33 cellular contexts compared by ENCODE assay signal in the genomic region with DNA sequence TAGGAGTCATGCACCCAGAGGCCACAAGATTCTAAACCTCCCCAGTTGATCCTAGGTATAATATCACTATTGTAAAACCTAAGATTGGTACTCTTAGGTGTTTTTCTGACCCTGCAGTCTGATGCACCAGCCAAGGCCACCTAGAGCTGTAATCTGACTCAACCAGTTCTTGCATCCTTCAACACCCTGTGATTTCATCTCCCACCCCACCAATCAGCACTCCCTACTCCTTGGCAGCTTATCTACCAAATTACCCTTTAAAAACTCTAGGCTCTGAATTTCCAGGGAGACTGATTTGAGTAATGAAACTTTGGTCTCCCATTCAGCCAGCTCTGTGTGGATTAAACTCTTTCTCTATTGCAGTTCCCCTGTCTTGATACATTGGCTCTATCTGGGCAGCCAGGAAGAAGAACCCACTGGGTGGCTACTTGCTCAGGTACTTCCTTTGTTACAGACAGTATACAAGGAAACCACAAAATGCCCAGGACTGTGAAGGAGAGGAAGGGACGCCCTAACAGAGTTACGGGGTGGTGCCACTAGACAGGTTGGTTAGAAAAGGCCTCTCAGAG. TPM values are rescaled to one million over a fixed set of nuclear protein-coding genes. Genes with fewer than 3 reads are reported as not detected.
A peak's percentile ranks its signal among the peaks of the same experiment; 100 is the strongest.
DNase-seq lines count a peak whose midpoint lies in the region; ATAC-seq and TF ChIP-seq lines count a peak whose summit lies in the region.
"Had no signal": no experiment of that assay in that cellular context is flagged by ENCODE, and none has a peak within 500 bp of the region (broad histone marks: within the 10 kb centered on the region; RNA-seq: fewer than 3 reads in every experiment).

No MANE protein-coding gene starts in this region.

- peaks cover 24% of the 10 kb centered on the region for H3K36me3 Mint-ChIP-seq in activated CD4-positive, alpha-beta T cell treated with anti-CD3 and anti-CD28 coated beads, Interleukin-2, amount 10 ng/mL, durations not matched to agents 7 days and 5 days (ENCODE audit: low read depth)
- H3K36me3 Mint-ChIP-seq in activated T-helper 2 cell treated with anti-CD3 and anti-CD28 coated beads, Interferon-gamma antibody, Interleukin-2, Interleukin-4, amounts not matched to agents 10 μg/mL and 5 μg/mL and 100 μg/mL, durations not matched to agents 14 hours and 24 hours and 36 hours (ENCODE audit: low read depth), result peaks cover 19% of the 10 kb centered on the region
- peaks cover 8% of the 10 kb centered on the region for H3K36me3 Mint-ChIP-seq in memory B cell
- peaks cover 11% of the 10 kb centered on the region for H3K36me3 Mint-ChIP-seq in stimulated activated effector memory CD8-positive, alpha-beta T cell treated with anti-CD3 and anti-CD28 coated beads, Interleukin-12 subunit alpha, Interleukin-12 subunit beta, amount 100 ng/mL, for 72 hours

- intact Hi-C loops in activated T-helper 2 cell treated with anti-CD3 and anti-CD28 coated beads, Interferon-gamma antibody, Interleukin-2, Interleukin-4, amounts not matched to agents 10 μg/mL and 5 μg/mL and 100 μg/mL, durations not matched to agents 14 hours and 24 hours and 36 hours (cut with micrococcal nuclease), result loop anchor here (1.0 to 5.0 kb wide), 5 partner anchors 10 to 138 kb away; partner anchors contain the start of genes CORO7 and HMOX2
- intact Hi-C loops in tibial artery (cut with DNase I; ENCODE audit: low total_unique reads), result no loop called here

- ATAC-seq in memory B cell (ENCODE audit: low read depth) (no peak), GM21825 (IDR thresholded peaks at IDR 0.05; ENCODE audit: unreplicated experiment) (no peak)
- no peak for ATAC-seq in stimulated activated effector memory CD8-positive, alpha-beta T cell treated with anti-CD3 and anti-CD28 coated beads, Interleukin-12 subunit alpha, Interleukin-12 subunit beta, amount 100 ng/mL, for 72 hours
- ATAC-seq: activated CD8-positive, alpha-beta T cell treated with anti-CD3 and anti-CD28 coated beads, Interleukin-2, amount 10 ng/mL, durations not matched to agents 7 days and 5 days; body of pancreas; psoas muscle; stimulated activated naive CD8-positive, alpha-beta T cell treated with anti-CD3 and anti-CD28 coated beads, Interleukin-15, Interleukin-2, amounts not matched to agents 100 U/mL and 50 U/mL, for 24 hours had no signal

- peaks cover 36% of the 10 kb centered on the region for H3K4me1 Mint-ChIP-seq in activated CD4-positive, alpha-beta T cell treated with anti-CD3 and anti-CD28 coated beads, Interleukin-2, amount 10 ng/mL, durations not matched to agents 7 days and 5 days
- H3K4me1 Mint-ChIP-seq in activated T-helper 2 cell treated with anti-CD3 and anti-CD28 coated beads, Interferon-gamma antibody, Interleukin-2, Interleukin-4, amounts not matched to agents 10 μg/mL and 5 μg/mL and 100 μg/mL, durations not matched to agents 14 hours and 24 hours and 36 hours (ENCODE audit: low read depth), result peaks cover 34% of the 10 kb centered on the region
- peaks cover 19% of the 10 kb centered on the region for H3K4me1 Mint-ChIP-seq in memory B cell
- H3K4me1 Mint-ChIP-seq in stimulated activated effector memory CD8-positive, alpha-beta T cell treated with anti-CD3 and anti-CD28 coated beads, Interleukin-12 subunit alpha, Interleukin-12 subunit beta, amount 100 ng/mL, for 72 hours, result peaks cover 32% of the 10 kb centered on the region

- no peaks in the 10 kb centered on the region for H3K36me3 ChIP-seq in tibial artery
- H3K36me3 ChIP-seq: adrenal gland, SJSA1, thoracic aorta had no signal

- H3K9me3 ChIP-seq in tibial artery, result no peaks in the 10 kb centered on the region
- H3K9me3 ChIP-seq: adrenal gland, thoracic aorta had no signal

- CTCF ChIA-PET in activated CD4-positive, alpha-beta T cell treated with anti-CD3 and anti-CD28 coated beads, Interleukin-2, amount 10 ng/mL, durations not matched to agents 7 days and 5 days (lab: Charles Lee), result interaction anchor here (0.7 to 3.1 kb wide), 2 partner anchors 9 to 148 kb away, joined by 5 to 14 read pairs; no protein-coding TSS in a partner anchor

- H3K4me3 Mint-ChIP-seq in activated CD4-positive, alpha-beta T cell treated with anti-CD3 and anti-CD28 coated beads, Interleukin-2, amount 10 ng/mL, durations not matched to agents 7 days and 5 days, result no peak overlapping the region
- H3K4me3 Mint-ChIP-seq in activated T-helper 2 cell treated with anti-CD3 and anti-CD28 coated beads, Interferon-gamma antibody, Interleukin-2, Interleukin-4, amounts not matched to agents 10 μg/mL and 5 μg/mL and 100 μg/mL, durations not matched to agents 14 hours and 24 hours and 36 hours (ENCODE audit: low read depth), result no peak overlapping the region
- H3K4me3 Mint-ChIP-seq in memory B cell, result no peak overlapping the region
- no peak overlapping the region for H3K4me3 Mint-ChIP-seq in stimulated activated effector memory CD8-positive, alpha-beta T cell treated with anti-CD3 and anti-CD28 coated beads, Interleukin-12 subunit alpha, Interleukin-12 subunit beta, amount 100 ng/mL, for 72 hours

- H3K9me3 Mint-ChIP-seq in activated CD4-positive, alpha-beta T cell treated with anti-CD3 and anti-CD28 coated beads, Interleukin-2, amount 10 ng/mL, durations not matched to agents 7 days and 5 days, result peaks cover 11% of the 10 kb centered on the region
- peaks cover 16% of the 10 kb centered on the region for H3K9me3 Mint-ChIP-seq in activated T-helper 2 cell treated with anti-CD3 and anti-CD28 coated beads, Interferon-gamma antibody, Interleukin-2, Interleukin-4, amounts not matched to agents 10 μg/mL and 5 μg/mL and 100 μg/mL, durations not matched to agents 14 hours and 24 hours and 36 hours
- H3K9me3 Mint-ChIP-seq in memory B cell, result peaks cover 4% of the 10 kb centered on the region
- H3K9me3 Mint-ChIP-seq in stimulated activated effector memory CD8-positive, alpha-beta T cell treated with anti-CD3 and anti-CD28 coated beads, Interleukin-12 subunit alpha, Interleukin-12 subunit beta, amount 100 ng/mL, for 72 hours, result peaks cover 5% of the 10 kb centered on the region

- DNase-seq in activated CD4-positive, alpha-beta T cell treated with anti-CD3 and anti-CD28 coated beads, Interleukin-2, amount 10 ng/mL, durations not matched to agents 7 days and 5 days, result no peak
- DNase-seq in activated CD4-positive, alpha-beta T cell treated with anti-CD3 and anti-CD28 coated beads, Interleukin-2, amount 50 U/mL, for 4 hours, result no peak
- DNase-seq in activated T-helper 2 cell treated with anti-CD3 and anti-CD28 coated beads, Interferon-gamma antibody, Interleukin-2, Interleukin-4, amounts not matched to agents 10 μg/mL and 5 μg/mL and 100 μg/mL, durations not matched to agents 14 hours and 24 hours and 36 hours (ENCODE audit: low spot score), result no peak
- DNase-seq in memory B cell (ENCODE audit: low spot score in 2 of 2) (no peak), tibial artery (no peak), NCI-H2171 treated with DMSO at 0.1 percent for 48 hours (lab: John Stamatoyannopoulos, UW) (no peak)
- no peak for DNase-seq in stimulated activated effector memory CD8-positive, alpha-beta T cell treated with anti-CD3 and anti-CD28 coated beads, Interleukin-12 subunit alpha, Interleukin-12 subunit beta, amount 100 ng/mL, for 72 hours (ENCODE audit: low spot score in 2 of 2)
- DNase-seq: 8988T; activated CD4-positive, alpha-beta T cell treated with anti-CD3 and anti-CD28 coated beads for 1 hour; activated CD8-positive, alpha-beta T cell treated with anti-CD3 and anti-CD28 coated beads, Interleukin-2, amount 10 ng/mL, durations not matched to agents 7 days and 5 days; activated gamma-delta T cell treated with Interleukin-2 at 50 U/mL for 16 hours; adrenal gland; body of pancreas; DMS53; effector CD4-positive, alpha-beta T cell; GDM1; H9; head of caudate nucleus; KG1; midbrain; MM.1S; NCI-H1436; NCI-H2107; NCI-H446 treated with DMSO at 0.1 percent for 48 hours; psoas muscle; RPMI8226; stimulated activated naive CD8-positive, alpha-beta T cell treated with anti-CD3 and anti-CD28 coated beads, Interleukin-15, Interleukin-2, amounts not matched to agents 100 U/mL and 50 U/mL, for 24 hours; T-helper 2 cell had no signal

- no peak for TF ChIP-seq CTCF in tibial artery (IDR thresholded peaks at IDR 0.05)

- H3K4me1 ChIP-seq in tibial artery, result peaks cover 0 to 24% (median 14%) of the 10 kb centered on the region in 4 donors

- no peak overlapping the region for H3K4me3 ChIP-seq in tibial artery
- H3K4me3 ChIP-seq: adrenal gland, body of pancreas, SJSA1, thoracic aorta had no signal

- no peaks in the 10 kb centered on the region for H3K27me3 ChIP-seq in tibial artery
- H3K27me3 ChIP-seq: adrenal gland, body of pancreas, SJSA1 had no signal

- POLR2A ChIA-PET in activated CD4-positive, alpha-beta T cell treated with anti-CD3 and anti-CD28 coated beads, Interleukin-2, amount 10 ng/mL, durations not matched to agents 7 days and 5 days (lab: Charles Lee), result interaction anchor here (1.2 kb wide), 1 partner anchor 10 kb away, joined by 4 read pairs; no protein-coding TSS in a partner anchor

- peak overlapping the region; percentile 68 for H3K27ac Mint-ChIP-seq in activated CD4-positive, alpha-beta T cell treated with anti-CD3 and anti-CD28 coated beads, Interleukin-2, amount 10 ng/mL, durations not matched to agents 7 days and 5 days
- peak overlapping the region; percentile 40 for H3K27ac Mint-ChIP-seq in activated T-helper 2 cell treated with anti-CD3 and anti-CD28 coated beads, Interferon-gamma antibody, Interleukin-2, Interleukin-4, amounts not matched to agents 10 μg/mL and 5 μg/mL and 100 μg/mL, durations not matched to agents 14 hours and 24 hours and 36 hours
- peak overlapping the region; percentile 67 for H3K27ac Mint-ChIP-seq in memory B cell
- peak overlapping the region; percentile 51 for H3K27ac Mint-ChIP-seq in stimulated activated effector memory CD8-positive, alpha-beta T cell treated with anti-CD3 and anti-CD28 coated beads, Interleukin-12 subunit alpha, Interleukin-12 subunit beta, amount 100 ng/mL, for 72 hours
- H3K27ac Mint-ChIP-seq: H9 had no signal

- H3K27ac ChIP-seq in tibial artery, result no peak overlapping the region
- H3K27ac ChIP-seq: SJSA1 had no signal

- peaks cover 1% of the 10 kb centered on the region for H3K27me3 Mint-ChIP-seq in activated CD4-positive, alpha-beta T cell treated with anti-CD3 and anti-CD28 coated beads, Interleukin-2, amount 10 ng/mL, durations not matched to agents 7 days and 5 days
- H3K27me3 Mint-ChIP-seq in activated T-helper 2 cell treated with anti-CD3 and anti-CD28 coated beads, Interferon-gamma antibody, Interleukin-2, Interleukin-4, amounts not matched to agents 10 μg/mL and 5 μg/mL and 100 μg/mL, durations not matched to agents 14 hours and 24 hours and 36 hours (ENCODE audit: low read depth), result peaks cover 2% of the 10 kb centered on the region
- peaks cover 2% of the 10 kb centered on the region for H3K27me3 Mint-ChIP-seq in memory B cell

RNA-seq across cellular contexts. Expression of gene CDIP1, which starts 1.2 kb away (rescaled TPM):
- total RNA-seq in activated CD4-positive, alpha-beta T cell treated with anti-CD3 and anti-CD28 coated beads, Interleukin-2, amount 10 ng/mL, durations not matched to agents 7 days and 5 days, result 10 to 100 TPM; 44.2 to 45.2 TPM
- total RNA-seq in activated T-helper 2 cell treated with anti-CD3 and anti-CD28 coated beads, Interferon-gamma antibody, Interleukin-2, Interleukin-4, amounts not matched to agents 10 μg/mL and 5 μg/mL and 100 μg/mL, durations not matched to agents 14 hours and 24 hours and 36 hours, result 46.0 and 47.9 TPM in 2 replicates

RNA-seq across cellular contexts. Expression of gene C16orf96, which starts 16.3 kb away (rescaled TPM):
- total RNA-seq in activated CD4-positive, alpha-beta T cell treated with anti-CD3 and anti-CD28 coated beads, Interleukin-2, amount 10 ng/mL, durations not matched to agents 7 days and 5 days, result under 1 TPM; 0.21 to 0.22 TPM
- 0.05 TPM in 1 of 2 replicates, not detected in the other for total RNA-seq in activated T-helper 2 cell treated with anti-CD3 and anti-CD28 coated beads, Interferon-gamma antibody, Interleukin-2, Interleukin-4, amounts not matched to agents 10 μg/mL and 5 μg/mL and 100 μg/mL, durations not matched to agents 14 hours and 24 hours and 36 hours
- total RNA-seq: epithelial cell of proximal tubule, kidney epithelial cell, SJSA1, thoracic aorta had no signal
